Comparison of ENCODE assay signal across 11 cellular contexts in genomic region chr19:35797663-35798062, GRCh38. TPM values are rescaled to one million over a fixed set of nuclear protein-coding genes. Genes with fewer than 3 reads are reported as not detected.
DNase-seq lines count a peak whose midpoint lies in the region; ATAC-seq and TF ChIP-seq lines count a peak whose summit lies in the region.
"Had no signal": no experiment of that assay in that cellular context is flagged by ENCODE, and none has a peak within 500 bp of the region (broad histone marks: within the 10 kb centered on the region; RNA-seq: fewer than 3 reads in every experiment).

No MANE protein-coding gene starts in this region.

- CTCF ChIA-PET in activated CD8-positive, alpha-beta memory T cell treated with anti-CD3 and anti-CD28 coated beads, Interleukin-2, amount 10 ng/mL, durations not matched to agents 7 days and 5 days (lab: Charles Lee): no interaction called here

- no peaks in the 10 kb centered on the region for H3K79me2 ChIP-seq in smooth muscle cell (ENCODE audit: low read depth)

- H3K27ac Mint-ChIP-seq in activated CD8-positive, alpha-beta memory T cell treated with anti-CD3 and anti-CD28 coated beads, Interleukin-2, amount 10 ng/mL, durations not matched to agents 7 days and 5 days: no peak overlapping the region
- H3K27ac Mint-ChIP-seq in activated T-helper 17 cell treated with anti-CD3 and anti-CD28 coated beads, Interleukin-2, amount 50 U/mL, for 72 hours: no peak overlapping the region
- H3K27ac Mint-ChIP-seq in chondrocyte (ENCODE audit: unreplicated experiment): no peak overlapping the region
- H3K27ac Mint-ChIP-seq: brain had no signal

- peaks cover 4% of the 10 kb centered on the region for H3K4me1 ChIP-seq in smooth muscle cell (ENCODE audit: low read depth)

- H3K27ac ChIP-seq in smooth muscle cell (ENCODE audit: low read depth): no peak overlapping the region

- H3F3A ChIP-seq in smooth muscle cell (ENCODE audit: low read depth): no peaks in the 10 kb centered on the region

- ATAC-seq in activated CD8-positive, alpha-beta memory T cell treated with anti-CD3 and anti-CD28 coated beads, Interleukin-2, amount 10 ng/mL, durations not matched to agents 7 days and 5 days: peak; percentile 49
- peak; percentile 38 for ATAC-seq in activated T-helper 17 cell treated with anti-CD3 and anti-CD28 coated beads, Interleukin-2, amount 50 U/mL, for 72 hours (replicated peaks)

- H3K27me3 Mint-ChIP-seq in activated CD8-positive, alpha-beta memory T cell treated with anti-CD3 and anti-CD28 coated beads, Interleukin-2, amount 10 ng/mL, durations not matched to agents 7 days and 5 days: peaks cover 33% of the 10 kb centered on the region
- H3K27me3 Mint-ChIP-seq in activated T-helper 17 cell treated with anti-CD3 and anti-CD28 coated beads, Interleukin-2, amount 50 U/mL, for 72 hours: peaks cover 22% of the 10 kb centered on the region
- H3K27me3 Mint-ChIP-seq in chondrocyte (ENCODE audit: low read depth): peaks cover 24% of the 10 kb centered on the region

- H3K36me3 ChIP-seq in smooth muscle cell (ENCODE audit: low read depth): no peaks in the 10 kb centered on the region

- no peaks in the 10 kb centered on the region for H3K9me3 Mint-ChIP-seq in activated CD8-positive, alpha-beta memory T cell treated with anti-CD3 and anti-CD28 coated beads, Interleukin-2, amount 10 ng/mL, durations not matched to agents 7 days and 5 days (ENCODE audit: low read depth)
- H3K9me3 Mint-ChIP-seq in activated T-helper 17 cell treated with anti-CD3 and anti-CD28 coated beads, Interleukin-2, amount 50 U/mL, for 72 hours: no peaks in the 10 kb centered on the region
- H3K9me3 Mint-ChIP-seq in chondrocyte (ENCODE audit: low read depth): peaks cover 4% of the 10 kb centered on the region

- DNase-seq in activated CD8-positive, alpha-beta memory T cell treated with anti-CD3 and anti-CD28 coated beads, Interleukin-2, amount 10 ng/mL, durations not matched to agents 7 days and 5 days: no peak
- DNase-seq in activated CD8-positive, alpha-beta memory T cell treated with anti-CD3 and anti-CD28 coated beads, Interleukin-2, amount 50 U/mL, for 48 hours: no peak
- DNase-seq in iPS-NIHi11 (ENCODE audit: low spot score) (peak; percentile 75), smooth muscle cell (lab: John Stamatoyannopoulos, UW; ENCODE audit: unreplicated experiment) (no peak), chondrocyte (ENCODE audit: low spot score) (no peak), NCI-H2171 treated with DMSO at 0.1 percent for 48 hours (lab: John Stamatoyannopoulos, UW) (no peak)
- DNase-seq in activated naive CD4-positive, alpha-beta T cell treated with anti-CD3 and anti-CD28 coated beads, Interleukin-2, amount 50 U/mL, for 16 hours: no peak

- no peaks in the 10 kb centered on the region for H4K20me1 ChIP-seq in smooth muscle cell (ENCODE audit: low read depth)

- H3K4me3 ChIP-seq in smooth muscle cell: peak overlapping the region; percentile 29

- no peaks in the 10 kb centered on the region for H3K9me3 ChIP-seq in smooth muscle cell (replicated peaks; ENCODE audit: low read depth)

- no peak for TF ChIP-seq CTCF in smooth muscle cell (IDR thresholded peaks at IDR 0.05; ENCODE audit: borderline replicate concordance, insufficient read depth, poor library complexity, severe bottlenecking)
- TF ChIP-seq CTCF in chondrocyte (IDR thresholded peaks at IDR 0.05): no peak

- no peak overlapping the region for H3K4me3 Mint-ChIP-seq in activated CD8-positive, alpha-beta memory T cell treated with anti-CD3 and anti-CD28 coated beads, Interleukin-2, amount 10 ng/mL, durations not matched to agents 7 days and 5 days
- H3K4me3 Mint-ChIP-seq in activated T-helper 17 cell treated with anti-CD3 and anti-CD28 coated beads, Interleukin-2, amount 50 U/mL, for 72 hours: no peak overlapping the region
- H3K4me3 Mint-ChIP-seq in chondrocyte (ENCODE audit: unreplicated experiment): no peak overlapping the region

- H3K4me2 ChIP-seq in smooth muscle cell: peak overlapping the region; percentile 73

- H3K27me3 ChIP-seq in smooth muscle cell (ENCODE audit: low read depth): peaks cover 23% of the 10 kb centered on the region

- WGBS in smooth muscle cell (ENCODE audit: low lambda C conversion rate): 17% methylated on average over 13 of the region's 15 CpGs

- no peaks in the 10 kb centered on the region for H3K4me1 Mint-ChIP-seq in activated CD8-positive, alpha-beta memory T cell treated with anti-CD3 and anti-CD28 coated beads, Interleukin-2, amount 10 ng/mL, durations not matched to agents 7 days and 5 days
- H3K4me1 Mint-ChIP-seq in activated T-helper 17 cell treated with anti-CD3 and anti-CD28 coated beads, Interleukin-2, amount 50 U/mL, for 72 hours: no peaks in the 10 kb centered on the region
- H3K4me1 Mint-ChIP-seq in chondrocyte (ENCODE audit: low read depth): no peaks in the 10 kb centered on the region

- H3K36me3 Mint-ChIP-seq in activated CD8-positive, alpha-beta memory T cell treated with anti-CD3 and anti-CD28 coated beads, Interleukin-2, amount 10 ng/mL, durations not matched to agents 7 days and 5 days: no peaks in the 10 kb centered on the region
- no peaks in the 10 kb centered on the region for H3K36me3 Mint-ChIP-seq in activated T-helper 17 cell treated with anti-CD3 and anti-CD28 coated beads, Interleukin-2, amount 50 U/mL, for 72 hours (ENCODE audit: low read depth)
- H3K36me3 Mint-ChIP-seq in chondrocyte (ENCODE audit: low read depth): no peaks in the 10 kb centered on the region
- H3K36me3 Mint-ChIP-seq: brain had no signal

- no peak overlapping the region for H3K9ac ChIP-seq in smooth muscle cell (ENCODE audit: low read depth)

- no peak overlapping the region for H2AFZ ChIP-seq in smooth muscle cell (ENCODE audit: low read depth)

RNA-seq across cellular contexts. Expression of gene PRODH2, which starts 15.0 kb away (rescaled TPM):
- total RNA-seq in activated CD8-positive, alpha-beta memory T cell treated with anti-CD3 and anti-CD28 coated beads, Interleukin-2, amount 10 ng/mL, durations not matched to agents 7 days and 5 days: not detected
- total RNA-seq in activated T-helper 17 cell treated with anti-CD3 and anti-CD28 coated beads, Interleukin-2, amount 50 U/mL, for 72 hours: under 1 TPM in 1 of 2 donors, not detected in 1; 0.13 TPM
- total RNA-seq in smooth muscle cell (not detected in 2 replicates), chondrocyte (not detected in 3 replicates)
- polyA plus RNA-seq in smooth muscle cell: not detected in 2 replicates
- total RNA-seq: epithelial cell of proximal tubule, myocyte had no signal

RNA-seq across cellular contexts. Expression of gene ARHGAP33, which starts 22.3 kb away (rescaled TPM):
- total RNA-seq in activated CD8-positive, alpha-beta memory T cell treated with anti-CD3 and anti-CD28 coated beads, Interleukin-2, amount 10 ng/mL, durations not matched to agents 7 days and 5 days: 100 to 1,000 TPM in 1 of 2 experiments, 10 to 100 TPM in 1; 40.0 to 101 TPM
- total RNA-seq in activated T-helper 17 cell treated with anti-CD3 and anti-CD28 coated beads, Interleukin-2, amount 50 U/mL, for 72 hours: 10 to 100 TPM; 40.3 to 71.7 TPM
- total RNA-seq in smooth muscle cell: 5.3 and 8.2 TPM in 2 replicates
- polyA plus RNA-seq in smooth muscle cell: 5.7 and 14.0 TPM in 2 replicates
- total RNA-seq in chondrocyte: 8.5 to 14.6 TPM (median 12.0 TPM) in 3 replicates

RNA-seq across cellular contexts. Expression of gene PROSER3, which starts 39.7 kb away (rescaled TPM):
- total RNA-seq in activated CD8-positive, alpha-beta memory T cell treated with anti-CD3 and anti-CD28 coated beads, Interleukin-2, amount 10 ng/mL, durations not matched to agents 7 days and 5 days: 10 to 100 TPM; 46.5 to 57.8 TPM
- total RNA-seq in activated T-helper 17 cell treated with anti-CD3 and anti-CD28 coated beads, Interleukin-2, amount 50 U/mL, for 72 hours: 10 to 100 TPM; 28.4 to 31.2 TPM
- 6.1 and 13.7 TPM in 2 replicates for total RNA-seq in smooth muscle cell
- polyA plus RNA-seq in smooth muscle cell: 24.8 and 32.3 TPM in 2 replicates
- 17.4 to 24.6 TPM (median 20.3 TPM) in 3 replicates for total RNA-seq in chondrocyte

RNA-seq across cellular contexts. Expression of gene HSPB6, which starts 40.8 kb away (rescaled TPM):
- not detected for total RNA-seq in activated CD8-positive, alpha-beta memory T cell treated with anti-CD3 and anti-CD28 coated beads, Interleukin-2, amount 10 ng/mL, durations not matched to agents 7 days and 5 days
- total RNA-seq in activated T-helper 17 cell treated with anti-CD3 and anti-CD28 coated beads, Interleukin-2, amount 50 U/mL, for 72 hours: not detected
- 19.1 and 20.6 TPM in 2 replicates for total RNA-seq in smooth muscle cell
- polyA plus RNA-seq in smooth muscle cell: 173 and 254 TPM in 2 replicates
- total RNA-seq in chondrocyte: 0.75 to 5.7 TPM (median 5.0 TPM) in 3 replicates

RNA-seq across cellular contexts. Expression of gene LIN37, which starts 49.3 kb away (rescaled TPM):
- 1 to 10 TPM; 8.9 to 9.2 TPM for total RNA-seq in activated CD8-positive, alpha-beta memory T cell treated with anti-CD3 and anti-CD28 coated beads, Interleukin-2, amount 10 ng/mL, durations not matched to agents 7 days and 5 days
- 10 to 100 TPM; 11.0 to 20.1 TPM for total RNA-seq in activated T-helper 17 cell treated with anti-CD3 and anti-CD28 coated beads, Interleukin-2, amount 50 U/mL, for 72 hours
- 17.8 and 20.3 TPM in 2 replicates for total RNA-seq in smooth muscle cell
- 16.4 and 24.2 TPM in 2 replicates for polyA plus RNA-seq in smooth muscle cell
- total RNA-seq in chondrocyte: 11.9 to 18.6 TPM (median 13.5 TPM) in 3 replicates
